Comparison of ENCODE assay signal across 28 cellular contexts in the genomic region with DNA sequence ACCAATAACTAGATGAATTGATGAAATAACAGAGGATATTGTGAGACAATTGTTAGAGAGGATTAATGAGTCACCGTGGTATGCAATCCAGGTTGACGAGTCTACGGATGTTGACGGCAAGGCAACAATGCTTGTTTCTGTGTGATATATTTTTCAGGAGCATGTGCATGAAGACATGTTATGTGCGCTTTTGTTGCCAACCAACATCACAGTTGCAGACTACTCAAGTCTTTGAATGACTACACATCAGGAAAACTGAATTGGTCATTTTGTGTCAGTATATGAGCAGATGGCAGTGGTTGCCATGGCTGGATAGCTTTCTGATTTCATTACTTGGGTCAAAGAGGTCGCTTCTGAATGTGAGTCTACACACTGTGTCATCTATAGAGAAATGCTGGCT.
DNase-seq lines count a peak whose midpoint lies in the region; ATAC-seq, FAIRE-seq and TF ChIP-seq lines count a peak whose summit lies in the region.
"Had no signal": no experiment of that assay in that cellular context is flagged by ENCODE, and none has a peak within 500 bp of the region (broad histone marks: within the 10 kb centered on the region; RNA-seq: fewer than 3 reads in every experiment).

No MANE protein-coding gene starts in this region.

- in situ Hi-C loops in GM12878 (cut with MboI): no loop called here
- in situ Hi-C loops in KBM-7 (cut with MboI; ENCODE audit: low pct_unique_long_range_greater_than_20kb, low sequenced_read_pairs): no loop called here

- no peak overlapping the region for H3K4me2 ChIP-seq in GM12878 (ENCODE audit: control insufficient read depth, insufficient read depth)
- H3K4me2 ChIP-seq: PC-9 had no signal

- no peak overlapping the region for H3K9ac ChIP-seq in GM12878 (ENCODE audit: control insufficient read depth, insufficient read depth, low read length)
- H3K9ac ChIP-seq: parathyroid adenoma had no signal

- DNase-seq in ELR (ENCODE audit: low read depth) (peak; percentile 45), HT1080 (ENCODE audit: low read depth) (peak; percentile 77), GM12878 (ENCODE audit: low read depth, low spot score) (no peak), kidney epithelial cell (ENCODE audit: low read depth) (peak; percentile 16), KBM-7 (no peak)
- DNase-seq in activated CD4-positive, alpha-beta T cell treated with anti-CD3 and anti-CD28 coated beads, Interleukin-2, amount 50 U/mL, for 4 hours: no peak
- DNase-seq: activated CD4-positive, alpha-beta T cell treated with anti-CD3 and anti-CD28 coated beads, Interleukin-2, amount 10 ng/mL, durations not matched to agents 7 days and 5 days; activated gamma-delta T cell; brain microvascular endothelial cell; C1 segment of cervical spinal cord; Calu3; cortex of kidney; endodermal cell; heart left ventricle; left ventricle myocardium superior; NCI-H1105; NCI-H2081; stimulated activated CD8-positive, alpha-beta memory T cell treated with anti-CD3 and anti-CD28 coated beads, Interleukin-4, amount 100 ng/mL, for 48 hours; substantia nigra; T-helper 17 cell had no signal

- H3K27me3 ChIP-seq in GM12878 (replicated peaks in 1 of 2; ENCODE audit: control insufficient read depth in 2 of 2, insufficient read depth in 2 of 2, low read length in 1 of 2) (no peaks in the 10 kb centered on the region), kidney epithelial cell (ENCODE audit: control insufficient read depth, insufficient read depth, low read length) (no peaks in the 10 kb centered on the region)
- H3K27me3 ChIP-seq: brain microvascular endothelial cell, SJSA1 had no signal

- no peak for TF ChIP-seq POLR2A in GM12878 (IDR thresholded peaks at IDR 0.05; ENCODE audit: low read depth, low read length)

- CTCF ChIA-PET in GM12878 (lab: Yijun Ruan, JAX): no interaction called here

- H3K4me3 ChIP-seq in GM12878 (no peak overlapping the region), kidney epithelial cell (ENCODE audit: low read depth, low read length) (no peak overlapping the region)
- H3K4me3 ChIP-seq: HAP-1, heart left ventricle, PC-9, SJSA1 had no signal

- intact Hi-C loops in GM12878 (cut with micrococcal nuclease; ENCODE audit: unreplicated experiment): no loop called here

- no peak for TF ChIP-seq RAD21 in GM12878 (IDR thresholded peaks at IDR 0.05; ENCODE audit: insufficient read depth, low read depth, low read length)

- no peaks in the 10 kb centered on the region for H3K4me1 ChIP-seq in GM12878 (ENCODE audit: control insufficient read depth, insufficient read depth, low read length)
- H3K4me1 ChIP-seq: HAP-1, heart left ventricle, parathyroid adenoma, SJSA1 had no signal

- FAIRE-seq in GM12878 (lab: Jason Lieb, UNC): no peak
- FAIRE-seq: G401.6 had no signal

- WGBS in GM12878 (ENCODE audit: insufficient coverage, insufficient replicate concordance, low lambda C conversion rate, missing lambda C conversion rate): 17% methylated on average over 6 of the region's 6 CpGs

- no peaks in the 10 kb centered on the region for H3K36me3 ChIP-seq in GM12878 (ENCODE audit: control insufficient read depth in 2 of 2, insufficient read depth in 2 of 2, low read length in 1 of 2)
- H3K36me3 ChIP-seq in kidney epithelial cell (ENCODE audit: control insufficient read depth, insufficient read depth, low read length): no peaks in the 10 kb centered on the region
- H3K36me3 ChIP-seq: brain microvascular endothelial cell, HAP-1, heart left ventricle, SJSA1 had no signal

- no TSS peak for BruUV-seq in GM12878 (replicated peaks; lab: Mats Ljungman, UMichigan)

- RAD21 ChIA-PET in GM12878 (lab: Charles Lee; ENCODE audit: unreplicated experiment): no interaction called here

- H3K27ac ChIP-seq in GM12878 (ENCODE audit: control insufficient read depth, insufficient read depth): no peak overlapping the region
- H3K27ac ChIP-seq: brain microvascular endothelial cell, heart left ventricle, parathyroid adenoma, PC-9, SJSA1 had no signal

- ATAC-seq in GM12878 (peak; percentile 56), GM18858 (IDR thresholded peaks at IDR 0.05; ENCODE audit: unreplicated experiment) (no peak)
- ATAC-seq: heart left ventricle; left ventricle myocardium superior; natural killer cell treated with Interleukin-12 subunit alpha and Interleukin-12 subunit beta and Interleukin-15 and Interleukin-18, amount 100 ng/mL, for 72 hours; sciatic nerve; T-helper 17 cell had no signal

- H2AFZ ChIP-seq in GM12878 (ENCODE audit: control insufficient read depth, low read depth, low read length): no peak overlapping the region
- H2AFZ ChIP-seq: parathyroid adenoma, PC-9 had no signal

- no peak for TF ChIP-seq EP300 in GM12878 (IDR thresholded peaks at IDR 0.05; ENCODE audit: borderline replicate concordance in 1 of 2, control insufficient read depth in 1 of 2, low read depth in 2 of 2, low read length in 2 of 2)

- SMC1A ChIA-PET in GM12878 (lab: Charles Lee; ENCODE audit: uncharacterized antibody, unreplicated experiment): no interaction called here

- POLR2A ChIA-PET in GM12878 (lab: Charles Lee): no interaction called here

- TF ChIP-seq CTCF in GM12878 (IDR thresholded peaks at IDR 0.05 in 2 of 3, conservative IDR thresholded peaks at IDR 0.05 in 1 of 3; ENCODE audit: control insufficient read depth in 2 of 3, extremely low read depth in 1 of 3, insufficient read depth in 1 of 3, low read depth in 3 of 3, low read length in 3 of 3) (no peak), kidney epithelial cell (IDR thresholded peaks at IDR 0.05; ENCODE audit: insufficient read depth, low read length, poor library complexity, severe bottlenecking) (no peak)

- no peaks in the 10 kb centered on the region for H4K20me1 ChIP-seq in GM12878 (ENCODE audit: control insufficient read depth, insufficient read depth)

- no peaks in the 10 kb centered on the region for H3K79me2 ChIP-seq in GM12878 (ENCODE audit: control insufficient read depth, insufficient read depth, low read length)
- H3K79me2 ChIP-seq: parathyroid adenoma had no signal

- H3K9me3 ChIP-seq in GM12878 (replicated peaks; ENCODE audit: control insufficient read depth, insufficient read depth, low read length): no peaks in the 10 kb centered on the region
- H3K9me3 ChIP-seq: HAP-1, heart left ventricle, SJSA1 had no signal

TF ChIP-seq in GM12878, 131 proteins besides CTCF, POLR2A, EP300 and RAD21:
- TF ChIP-seq SREBF1 (IDR thresholded peaks at IDR 0.05; ENCODE audit: low read length): no peak
- TF ChIP-seq, protein P1, sequence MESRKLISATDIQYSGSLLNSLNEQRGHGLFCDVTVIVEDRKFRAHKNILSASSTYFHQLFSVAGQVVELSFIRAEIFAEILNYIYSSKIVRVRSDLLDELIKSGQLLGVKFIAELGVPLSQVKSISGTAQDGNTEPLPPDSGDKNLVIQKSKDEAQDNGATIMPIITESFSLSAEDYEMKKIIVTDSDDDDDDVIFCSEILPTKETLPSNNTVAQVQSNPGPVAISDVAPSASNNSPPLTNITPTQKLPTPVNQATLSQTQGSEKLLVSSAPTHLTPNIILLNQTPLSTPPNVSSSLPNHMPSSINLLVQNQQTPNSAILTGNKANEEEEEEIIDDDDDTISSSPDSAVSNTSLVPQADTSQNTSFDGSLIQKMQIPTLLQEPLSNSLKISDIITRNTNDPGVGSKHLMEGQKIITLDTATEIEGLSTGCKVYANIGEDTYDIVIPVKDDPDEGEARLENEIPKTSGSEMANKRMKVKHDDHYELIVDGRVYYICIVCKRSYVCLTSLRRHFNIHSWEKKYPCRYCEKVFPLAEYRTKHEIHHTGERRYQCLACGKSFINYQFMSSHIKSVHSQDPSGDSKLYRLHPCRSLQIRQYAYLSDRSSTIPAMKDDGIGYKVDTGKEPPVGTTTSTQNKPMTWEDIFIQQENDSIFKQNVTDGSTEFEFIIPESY (IDR thresholded peaks at IDR 0.05): no peak
- TF ChIP-seq, protein P2, sequence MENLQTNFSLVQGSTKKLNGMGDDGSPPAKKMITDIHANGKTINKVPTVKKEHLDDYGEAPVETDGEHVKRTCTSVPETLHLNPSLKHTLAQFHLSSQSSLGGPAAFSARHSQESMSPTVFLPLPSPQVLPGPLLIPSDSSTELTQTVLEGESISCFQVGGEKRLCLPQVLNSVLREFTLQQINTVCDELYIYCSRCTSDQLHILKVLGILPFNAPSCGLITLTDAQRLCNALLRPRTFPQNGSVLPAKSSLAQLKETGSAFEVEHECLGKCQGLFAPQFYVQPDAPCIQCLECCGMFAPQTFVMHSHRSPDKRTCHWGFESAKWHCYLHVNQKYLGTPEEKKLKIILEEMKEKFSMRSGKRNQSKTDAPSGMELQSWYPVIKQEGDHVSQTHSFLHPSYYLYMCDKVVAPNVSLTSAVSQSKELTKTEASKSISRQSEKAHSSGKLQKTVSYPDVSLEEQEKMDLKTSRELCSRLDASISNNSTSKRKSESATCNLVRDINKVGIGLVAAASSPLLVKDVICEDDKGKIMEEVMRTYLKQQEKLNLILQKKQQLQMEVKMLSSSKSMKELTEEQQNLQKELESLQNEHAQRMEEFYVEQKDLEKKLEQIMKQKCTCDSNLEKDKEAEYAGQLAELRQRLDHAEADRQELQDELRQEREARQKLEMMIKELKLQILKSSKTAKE (IDR thresholded peaks at IDR 0.05; ENCODE audit: low read depth, poor library complexity, severe bottlenecking): no peak
- no peak for TF ChIP-seq TCF7 (IDR thresholded peaks at IDR 0.05; ENCODE audit: borderline replicate concordance)
- no peak for TF ChIP-seq SP1 (IDR thresholded peaks at IDR 0.05; ENCODE audit: low read depth, low read length)

Comparison
In these comparisons a context has a peak if more than half of its experiments do, and no peak if none do; other contexts are left out.
1. DNase-seq: peak in ELR (single experiment), HT1080 (single experiment) and kidney epithelial cell (single experiment); none in GM12878 (single experiment), activated CD4-positive, alpha-beta T cell treated with anti-CD3 and anti-CD28 coated beads, Interleukin-2, amount 50 U/mL, for 4 hours (0 of 2) and KBM-7 (single experiment).